In the genomic region with DNA sequence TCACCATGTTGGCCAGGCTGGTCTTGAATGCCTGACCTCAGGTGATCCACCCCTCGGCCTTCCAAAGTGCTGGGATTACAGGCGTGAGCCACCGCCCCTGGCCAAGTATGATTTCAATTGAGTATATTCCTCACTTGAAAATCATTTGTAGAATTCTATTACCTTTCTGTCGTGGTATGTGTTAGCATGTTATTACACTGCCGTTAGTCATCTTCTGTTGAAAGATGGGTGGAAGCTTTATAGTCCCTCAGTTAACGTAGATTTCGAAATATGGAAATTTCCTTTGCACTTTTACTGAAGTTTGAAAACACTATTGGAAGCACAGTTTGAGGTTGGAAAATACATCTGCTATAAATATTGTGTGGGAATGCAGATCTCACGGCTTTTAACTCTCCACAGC, we compare ENCODE assay signal across 10 cellular contexts. TPM values are rescaled to one million over a fixed set of nuclear protein-coding genes. Genes with fewer than 3 reads are reported as not detected.
A peak's percentile ranks its signal among the peaks of the same experiment; 100 is the strongest.
DNase-seq lines count a peak whose midpoint lies in the region; ATAC-seq, FAIRE-seq and TF ChIP-seq lines count a peak whose summit lies in the region.
"Had no signal": no experiment of that assay in that cellular context is flagged by ENCODE, and none has a peak within 500 bp of the region (broad histone marks: within the 10 kb centered on the region; RNA-seq: fewer than 3 reads in every experiment).

No MANE protein-coding gene starts in this region.

- TF ChIP-seq POLR2A in GM12892 (IDR thresholded peaks at IDR 0.05; ENCODE audit: low read depth, low read length) = no peak

- H3K9me3 Mint-ChIP-seq in activated naive CD4-positive, alpha-beta T cell treated with anti-CD3 and anti-CD28 coated beads for 36 hours = no peaks in the 10 kb centered on the region

- peak; percentile 90 for ATAC-seq in RWPE2 (ENCODE audit: low read depth)

- H3K4me1 ChIP-seq in RWPE2 (ENCODE audit: insufficient read depth, poor library complexity, severe bottlenecking) (peaks cover 11% of the 10 kb centered on the region), skeletal muscle tissue (ENCODE audit: control insufficient read depth in 3 of 3, insufficient read depth in 3 of 3, low read length in 3 of 3) (peaks cover 0 to 18% (median 5%) of the 10 kb centered on the region in 3 donors)

- peaks cover 10% of the 10 kb centered on the region for H3K36me3 Mint-ChIP-seq in activated naive CD4-positive, alpha-beta T cell treated with anti-CD3 and anti-CD28 coated beads for 36 hours (ENCODE audit: low read depth)

- CTCF ChIA-PET in activated naive CD4-positive, alpha-beta T cell treated with anti-CD3 and anti-CD28 coated beads for 36 hours (lab: Charles Lee) = no interaction called here

- intact Hi-C loops in activated naive CD4-positive, alpha-beta T cell treated with anti-CD3 and anti-CD28 coated beads for 36 hours (cut with micrococcal nuclease) = loop anchor here (1.0 to 2.0 kb wide), 7 partner anchors 8 to 320 kb away; a partner anchor contains a TSS

- no peak overlapping the region for H3K4me3 ChIP-seq in RWPE2 (ENCODE audit: severe bottlenecking)
- H3K4me3 ChIP-seq in skeletal muscle tissue (ENCODE audit: low read length in 3 of 3) = no peak overlapping the region
- H3K4me3 ChIP-seq: heart left ventricle had no signal

- no peaks in the 10 kb centered on the region for H3K9me3 ChIP-seq in RWPE2 (ENCODE audit: severe bottlenecking)
- H3K9me3 ChIP-seq in skeletal muscle tissue (ENCODE audit: control insufficient read depth in 3 of 3, low read length in 3 of 3) = no peaks in the 10 kb centered on the region
- H3K9me3 ChIP-seq: heart left ventricle had no signal

- peaks cover 36% of the 10 kb centered on the region for H3K4me1 Mint-ChIP-seq in activated naive CD4-positive, alpha-beta T cell treated with anti-CD3 and anti-CD28 coated beads for 36 hours (ENCODE audit: low read depth)

- no peaks in the 10 kb centered on the region for H3K27me3 Mint-ChIP-seq in activated naive CD4-positive, alpha-beta T cell treated with anti-CD3 and anti-CD28 coated beads for 36 hours (ENCODE audit: low read depth)

- H3K9ac ChIP-seq in skeletal muscle tissue (ENCODE audit: low read depth in 1 of 3, low read length in 3 of 3) = peak overlapping the region in 1 of 3 donors; percentile 3

- H3K27ac Mint-ChIP-seq in activated naive CD4-positive, alpha-beta T cell treated with anti-CD3 and anti-CD28 coated beads for 36 hours = peak overlapping the region; percentile 91

- no peak overlapping the region for H3K4me3 Mint-ChIP-seq in activated naive CD4-positive, alpha-beta T cell treated with anti-CD3 and anti-CD28 coated beads for 36 hours

- no peak for TF ChIP-seq CTCF in RWPE2 (IDR thresholded peaks at IDR 0.05; ENCODE audit: poor library complexity, severe bottlenecking)

- FAIRE-seq in GM12892 (lab: Jason Lieb, UNC) = no peak

- H3K36me3 ChIP-seq in RWPE2 (ENCODE audit: low read depth) (peaks cover 5% of the 10 kb centered on the region), skeletal muscle tissue (ENCODE audit: control insufficient read depth in 3 of 3, insufficient read depth in 3 of 3, low read length in 3 of 3) (peaks cover 0 to under 1% (median 0%) of the 10 kb centered on the region in 3 donors)

- peak; percentile 23 for DNase-seq in activated naive CD4-positive, alpha-beta T cell treated with anti-CD3 and anti-CD28 coated beads for 36 hours
- DNase-seq in activated naive CD4-positive, alpha-beta T cell (lab: John Stamatoyannopoulos, UW) = no peak
- DNase-seq in RWPE2 (ENCODE audit: low spot score) (no peak), dermis microvascular lymphatic vessel endothelial cell (ENCODE audit: low read depth in 2 of 2) (peak; percentile 81 to 85), nucleus accumbens (lab: John Stamatoyannopoulos, UW) (no peak), GM12892 (ENCODE audit: insufficient read length) (no peak), cerebellar nuclear complex (lab: John Stamatoyannopoulos, UW) (no peak)
- DNase-seq: heart left ventricle, NCI-H2081 treated with DMSO at 0.1 percent for 48 hours had no signal

- H3K27ac ChIP-seq in RWPE2 (ENCODE audit: poor library complexity, severe bottlenecking) (peak overlapping the region; percentile 91), skeletal muscle tissue (ENCODE audit: low read depth, low read length) (peak overlapping the region; percentile 54)

- no peaks in the 10 kb centered on the region for H3K27me3 ChIP-seq in RWPE2 (ENCODE audit: insufficient read depth, poor library complexity, severe bottlenecking)
- H3K27me3 ChIP-seq in skeletal muscle tissue (ENCODE audit: control insufficient read depth in 3 of 3, insufficient read depth in 3 of 3, low read length in 3 of 3) = no peaks in the 10 kb centered on the region
- H3K27me3 ChIP-seq: heart left ventricle had no signal

RNA-seq across cellular contexts. Expression of a gene that starts 14.7 kb away (rescaled TPM):
- 100 to 1,000 TPM; 112 to 117 TPM for total RNA-seq in activated naive CD4-positive, alpha-beta T cell treated with anti-CD3 and anti-CD28 coated beads for 36 hours
- 26.4 and 34.1 TPM in 2 replicates for total RNA-seq in dermis microvascular lymphatic vessel endothelial cell
- 39.7 TPM for total RNA-seq in skeletal muscle tissue
- 72.9 TPM for polyA plus RNA-seq in GM12892 (2012; ENCODE audit: missing spikeins)

RNA-seq across cellular contexts. Expression of a gene that starts 33.5 kb away (rescaled TPM):
- total RNA-seq in activated naive CD4-positive, alpha-beta T cell treated with anti-CD3 and anti-CD28 coated beads for 36 hours = 10 to 100 TPM; 49.8 to 52.6 TPM
- total RNA-seq in dermis microvascular lymphatic vessel endothelial cell (88.8 and 91.5 TPM in 2 replicates), skeletal muscle tissue (54.3 TPM)
- polyA plus RNA-seq in GM12892 (2012; ENCODE audit: missing spikeins) = 38.4 TPM

Comparison
In these comparisons a context has a peak if more than half of its experiments do, and no peak if none do; other contexts are left out.
1. DNase-seq: peak in activated naive CD4-positive, alpha-beta T cell treated with anti-CD3 and anti-CD28 coated beads for 36 hours (single experiment) and dermis microvascular lymphatic vessel endothelial cell (2 of 2); none in activated naive CD4-positive, alpha-beta T cell (0 of 4), RWPE2 (single experiment), nucleus accumbens (0 of 56), GM12892 (single experiment) and cerebellar nuclear complex (0 of 2).